8 cellular contexts compared by ENCODE assay signal in genomic region chr10:123573236-123574147, GRCh38.
A peak's percentile ranks its signal among the peaks of the same experiment; 100 is the strongest.
DNase-seq lines count a peak whose midpoint lies in the region; ATAC-seq and TF ChIP-seq lines count a peak whose summit lies in the region.

No MANE protein-coding gene starts in this region.

- H3K9me3 ChIP-seq in body of pancreas (no peaks in the 10 kb centered on the region), aorta (ENCODE audit: control insufficient read depth, low read length) (no peaks in the 10 kb centered on the region)

- DNase-seq in DMS153 (lab: John Stamatoyannopoulos, UW), result peak; percentile 51
- peak; percentile 41 for DNase-seq in RKO (ENCODE audit: low spot score)
- DNase-seq in body of pancreas, result peak; percentile 53 to 73 (median 56)
- peak; percentile 32 to 52 for DNase-seq in lung microvascular endothelial cell (ENCODE audit: low read depth in 2 of 2)
- DNase-seq in aorta, result no peak
- DNase-seq in NCI-H1694 (lab: John Stamatoyannopoulos, UW), result no peak

- no peak for TF ChIP-seq POLR2A in body of pancreas (IDR thresholded peaks at IDR 0.05)

- peak; percentile 30 to 59 (median 46) for TF ChIP-seq CTCF in body of pancreas (IDR thresholded peaks at IDR 0.05)

- H3K4me1 ChIP-seq in body of pancreas (no peaks in the 10 kb centered on the region), aorta (ENCODE audit: control insufficient read depth in 1 of 2, insufficient read depth in 2 of 2, low read length in 2 of 2) (no peaks in the 10 kb centered on the region)

- H3K4me3 ChIP-seq in body of pancreas (no peak overlapping the region), aorta (ENCODE audit: low read length in 2 of 2) (no peak overlapping the region)

- H3K36me3 ChIP-seq in body of pancreas (replicated peaks in 1 of 2; ENCODE audit: insufficient read depth in 1 of 2, low read depth in 2 of 2) (no peaks in the 10 kb centered on the region), aorta (ENCODE audit: control insufficient read depth in 1 of 2, insufficient read depth in 2 of 2, low read length in 1 of 2) (no peaks in the 10 kb centered on the region)

- intact Hi-C loops in body of pancreas (cut with DNase I) (loop anchor here (10.0 kb wide), 1 partner anchor 821 kb away; no protein-coding TSS in a partner anchor), aorta (cut with DNase I) (no loop called here)

- 6% methylated on average over 7 to 9 of the region's 9 CpGs for WGBS in body of pancreas, 2 donors
- WGBS in aorta, 2 donors, result 8 to 17% methylated on average over 9 of the region's 9 CpGs

- H3K27me3 ChIP-seq in body of pancreas (no peaks in the 10 kb centered on the region), aorta (ENCODE audit: control insufficient read depth in 1 of 2, insufficient read depth in 2 of 2, low read length in 1 of 2) (no peaks in the 10 kb centered on the region)

- ATAC-seq in HG03025 (IDR thresholded peaks at IDR 0.05; ENCODE audit: low FRiP score, unreplicated experiment) (peak; percentile 51), body of pancreas (peak; percentile 52), aorta (ENCODE audit: low FRiP score) (peak; percentile 36), GM18517 (IDR thresholded peaks at IDR 0.05; ENCODE audit: unreplicated experiment) (no peak)

- H3K27ac ChIP-seq in body of pancreas (no peak overlapping the region), aorta (ENCODE audit: low read depth in 1 of 2, low read length in 2 of 2) (no peak overlapping the region)

Comparison
In these comparisons a context has a peak if more than half of its experiments do, and no peak if none do; other contexts are left out.
1. DNase-seq: peak in DMS153 (single experiment), RKO (single experiment), body of pancreas (4 of 4) and lung microvascular endothelial cell (2 of 2); none in aorta (0 of 2) and NCI-H1694 (single experiment).